In the genomic region with DNA sequence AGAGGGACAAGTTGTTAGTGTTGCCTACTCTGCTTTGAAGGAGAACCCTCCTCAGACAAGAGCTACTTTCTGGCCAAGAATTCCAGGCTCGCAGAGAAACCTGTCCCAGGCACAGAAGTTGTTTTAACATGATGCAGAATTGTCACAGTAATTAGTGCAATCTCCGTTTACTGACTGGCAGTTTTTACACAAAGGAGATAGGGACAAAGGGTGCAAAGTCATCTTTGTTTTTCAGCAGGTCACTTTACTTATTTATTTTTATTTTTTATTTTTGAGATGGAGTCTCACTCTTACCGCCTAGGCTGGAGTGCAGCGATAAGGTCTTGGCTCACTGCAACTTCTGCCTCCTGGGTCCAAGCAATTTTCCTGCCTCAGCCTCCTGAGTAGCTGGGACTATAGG, we compare ENCODE assay signal across 2 cellular contexts.
A peak's percentile ranks its signal among the peaks of the same experiment; 100 is the strongest.
TF ChIP-seq lines count a peak whose summit lies in the region.

No MANE protein-coding gene starts in this region.

TF ChIP-seq in HCT116, 20 proteins besides CTCF, POLR2A, EP300 and RAD21:
- TF ChIP-seq JUND (IDR thresholded peaks at IDR 0.05) (no peak), EZH2 (IDR thresholded peaks at IDR 0.05) (no peak), SP1 (IDR thresholded peaks at IDR 0.05; ENCODE audit: low read depth) (0 out of 2 replicates have a peak, but pooled peaks have one; percentile 13), SRF (IDR thresholded peaks at IDR 0.05; ENCODE audit: low read depth) (no peak), YY1 (IDR thresholded peaks at IDR 0.05; ENCODE audit: extremely low read depth, insufficient replicate concordance, low read depth, low read length) (no peak)

TF ChIP-seq in WTC11, 78 proteins besides CTCF, POLR2A, EP300 and RAD21:
- TF ChIP-seq RORB (CRISPR knock-in tag; IDR thresholded peaks at IDR 0.05): no peak
- TF ChIP-seq PRDM15 (CRISPR knock-in tag; IDR thresholded peaks at IDR 0.05): no peak
- TF ChIP-seq MLX (CRISPR knock-in tag; IDR thresholded peaks at IDR 0.05): no peak
- TF ChIP-seq USF2 (CRISPR knock-in tag; IDR thresholded peaks at IDR 0.05): no peak
- TF ChIP-seq, protein P1, sequence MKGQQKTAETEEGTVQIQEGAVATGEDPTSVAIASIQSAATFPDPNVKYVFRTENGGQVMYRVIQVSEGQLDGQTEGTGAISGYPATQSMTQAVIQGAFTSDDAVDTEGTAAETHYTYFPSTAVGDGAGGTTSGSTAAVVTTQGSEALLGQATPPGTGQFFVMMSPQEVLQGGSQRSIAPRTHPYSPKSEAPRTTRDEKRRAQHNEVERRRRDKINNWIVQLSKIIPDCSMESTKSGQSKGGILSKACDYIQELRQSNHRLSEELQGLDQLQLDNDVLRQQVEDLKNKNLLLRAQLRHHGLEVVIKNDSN (CRISPR knock-in tag; IDR thresholded peaks at IDR 0.05): no peak
- no peak for TF ChIP-seq ZNF219 (CRISPR knock-in tag; IDR thresholded peaks at IDR 0.05; ENCODE audit: borderline replicate concordance)
- no peak for TF ChIP-seq ZNF281 (CRISPR knock-in tag; IDR thresholded peaks at IDR 0.05)
- no peak for TF ChIP-seq HMGA2 (CRISPR knock-in tag; IDR thresholded peaks at IDR 0.05)
- TF ChIP-seq ZBTB21 (CRISPR knock-in tag; IDR thresholded peaks at IDR 0.05; ENCODE audit: borderline replicate concordance): no peak
- no peak for TF ChIP-seq GRHL2 (CRISPR knock-in tag; IDR thresholded peaks at IDR 0.05; ENCODE audit: insufficient replicate concordance, severe bottlenecking)
- TF ChIP-seq KAT7 (CRISPR knock-in tag; IDR thresholded peaks at IDR 0.05; ENCODE audit: borderline replicate concordance): no peak
- TF ChIP-seq MXD4 (CRISPR knock-in tag; IDR thresholded peaks at IDR 0.05; ENCODE audit: borderline replicate concordance): no peak
- no peak for TF ChIP-seq JUN (CRISPR knock-in tag; IDR thresholded peaks at IDR 0.05)
- no peak for TF ChIP-seq MYBL2 (CRISPR knock-in tag; IDR thresholded peaks at IDR 0.05)
- TF ChIP-seq ESRRA (CRISPR knock-in tag; IDR thresholded peaks at IDR 0.05; ENCODE audit: borderline replicate concordance): no peak
- TF ChIP-seq, protein P2, sequence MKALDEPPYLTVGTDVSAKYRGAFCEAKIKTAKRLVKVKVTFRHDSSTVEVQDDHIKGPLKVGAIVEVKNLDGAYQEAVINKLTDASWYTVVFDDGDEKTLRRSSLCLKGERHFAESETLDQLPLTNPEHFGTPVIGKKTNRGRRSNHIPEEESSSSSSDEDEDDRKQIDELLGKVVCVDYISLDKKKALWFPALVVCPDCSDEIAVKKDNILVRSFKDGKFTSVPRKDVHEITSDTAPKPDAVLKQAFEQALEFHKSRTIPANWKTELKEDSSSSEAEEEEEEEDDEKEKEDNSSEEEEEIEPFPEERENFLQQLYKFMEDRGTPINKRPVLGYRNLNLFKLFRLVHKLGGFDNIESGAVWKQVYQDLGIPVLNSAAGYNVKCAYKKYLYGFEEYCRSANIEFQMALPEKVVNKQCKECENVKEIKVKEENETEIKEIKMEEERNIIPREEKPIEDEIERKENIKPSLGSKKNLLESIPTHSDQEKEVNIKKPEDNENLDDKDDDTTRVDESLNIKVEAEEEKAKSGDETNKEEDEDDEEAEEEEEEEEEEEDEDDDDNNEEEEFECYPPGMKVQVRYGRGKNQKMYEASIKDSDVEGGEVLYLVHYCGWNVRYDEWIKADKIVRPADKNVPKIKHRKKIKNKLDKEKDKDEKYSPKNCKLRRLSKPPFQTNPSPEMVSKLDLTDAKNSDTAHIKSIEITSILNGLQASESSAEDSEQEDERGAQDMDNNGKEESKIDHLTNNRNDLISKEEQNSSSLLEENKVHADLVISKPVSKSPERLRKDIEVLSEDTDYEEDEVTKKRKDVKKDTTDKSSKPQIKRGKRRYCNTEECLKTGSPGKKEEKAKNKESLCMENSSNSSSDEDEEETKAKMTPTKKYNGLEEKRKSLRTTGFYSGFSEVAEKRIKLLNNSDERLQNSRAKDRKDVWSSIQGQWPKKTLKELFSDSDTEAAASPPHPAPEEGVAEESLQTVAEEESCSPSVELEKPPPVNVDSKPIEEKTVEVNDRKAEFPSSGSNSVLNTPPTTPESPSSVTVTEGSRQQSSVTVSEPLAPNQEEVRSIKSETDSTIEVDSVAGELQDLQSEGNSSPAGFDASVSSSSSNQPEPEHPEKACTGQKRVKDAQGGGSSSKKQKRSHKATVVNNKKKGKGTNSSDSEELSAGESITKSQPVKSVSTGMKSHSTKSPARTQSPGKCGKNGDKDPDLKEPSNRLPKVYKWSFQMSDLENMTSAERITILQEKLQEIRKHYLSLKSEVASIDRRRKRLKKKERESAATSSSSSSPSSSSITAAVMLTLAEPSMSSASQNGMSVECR (CRISPR knock-in tag; IDR thresholded peaks at IDR 0.05; ENCODE audit: borderline replicate concordance): no peak
- TF ChIP-seq ATF1 (CRISPR knock-in tag; IDR thresholded peaks at IDR 0.05): no peak
- no peak for TF ChIP-seq TP53 (CRISPR knock-in tag; IDR thresholded peaks at IDR 0.05)
- TF ChIP-seq E2F4 (CRISPR knock-in tag; IDR thresholded peaks at IDR 0.05; ENCODE audit: borderline replicate concordance, low read depth): no peak
